Comparison of ENCODE assay signal across 9 cellular contexts in genomic region chr2:25215232-25215631, GRCh38. TPM values are rescaled to one million over a fixed set of nuclear protein-coding genes. Genes with fewer than 3 reads are reported as not detected.
DNase-seq lines count a peak whose midpoint lies in the region; ATAC-seq and TF ChIP-seq lines count a peak whose summit lies in the region.
"Had no signal": no experiment of that assay in that cellular context is flagged by ENCODE, and none has a peak within 500 bp of the region (broad histone marks: within the 10 kb centered on the region; RNA-seq: fewer than 3 reads in every experiment).

No MANE protein-coding gene starts in this region.

- H3K4me3 Mint-ChIP-seq in stimulated activated naive CD8-positive, alpha-beta T cell treated with anti-CD3 and anti-CD28 coated beads, Interleukin-15, Interleukin-2, amounts not matched to agents 100 ng/mL and 50 ng/mL, for 24 hours = peak overlapping the region; percentile 59
- peak overlapping the region; percentile 73 for H3K4me3 Mint-ChIP-seq in natural killer cell

- no peaks in the 10 kb centered on the region for H3K27me3 Mint-ChIP-seq in stimulated activated naive CD8-positive, alpha-beta T cell treated with anti-CD3 and anti-CD28 coated beads, Interleukin-15, Interleukin-2, amounts not matched to agents 100 ng/mL and 50 ng/mL, for 24 hours
- H3K27me3 Mint-ChIP-seq in natural killer cell (ENCODE audit: low read depth in 2 of 2) = no peaks in the 10 kb centered on the region

- intact Hi-C loops in natural killer cell (cut with micrococcal nuclease) = no loop called here

- no peaks in the 10 kb centered on the region for H3K27me3 ChIP-seq in ectodermal cell (ENCODE audit: control insufficient read depth, insufficient read depth, low read length, poor library complexity, severe bottlenecking)

- WGBS in ectodermal cell, 2 experiments = 89 to 92% methylated on average over 5 of the region's 5 CpGs

- peaks cover 28% of the 10 kb centered on the region for H3K4me1 Mint-ChIP-seq in stimulated activated naive CD8-positive, alpha-beta T cell treated with anti-CD3 and anti-CD28 coated beads, Interleukin-15, Interleukin-2, amounts not matched to agents 100 ng/mL and 50 ng/mL, for 24 hours (ENCODE audit: low read depth)
- H3K4me1 Mint-ChIP-seq in natural killer cell = peaks cover 0 to 8% of the 10 kb centered on the region in 2 donors

- no peak for TF ChIP-seq CTCF in natural killer cell (IDR thresholded peaks at IDR 0.05)

- H3K36me3 ChIP-seq in ectodermal cell (ENCODE audit: control insufficient read depth, insufficient read depth, low read length) = no peaks in the 10 kb centered on the region

- peak overlapping the region; percentile 46 for H3K4me3 ChIP-seq in ectodermal cell (ENCODE audit: insufficient read depth, low read depth, low read length)

- peaks cover 4% of the 10 kb centered on the region for H3K4me1 ChIP-seq in ectodermal cell (ENCODE audit: control insufficient read depth, insufficient read depth, low read length)

- H3K36me3 Mint-ChIP-seq in stimulated activated naive CD8-positive, alpha-beta T cell treated with anti-CD3 and anti-CD28 coated beads, Interleukin-15, Interleukin-2, amounts not matched to agents 100 ng/mL and 50 ng/mL, for 24 hours (ENCODE audit: low read depth) = no peaks in the 10 kb centered on the region
- no peaks in the 10 kb centered on the region for H3K36me3 Mint-ChIP-seq in natural killer cell

- H3K27ac Mint-ChIP-seq in stimulated activated naive CD8-positive, alpha-beta T cell treated with anti-CD3 and anti-CD28 coated beads, Interleukin-15, Interleukin-2, amounts not matched to agents 100 ng/mL and 50 ng/mL, for 24 hours = peak overlapping the region; percentile 46
- peak overlapping the region; percentile 83 for H3K27ac Mint-ChIP-seq in natural killer cell

- H3K9me3 Mint-ChIP-seq in stimulated activated naive CD8-positive, alpha-beta T cell treated with anti-CD3 and anti-CD28 coated beads, Interleukin-15, Interleukin-2, amounts not matched to agents 100 ng/mL and 50 ng/mL, for 24 hours = no peaks in the 10 kb centered on the region
- H3K9me3 Mint-ChIP-seq in natural killer cell = no peaks in the 10 kb centered on the region

- ATAC-seq in stimulated activated naive CD8-positive, alpha-beta T cell treated with anti-CD3 and anti-CD28 coated beads, Interleukin-15, Interleukin-2, amounts not matched to agents 100 U/mL and 50 U/mL, for 24 hours = no peak
- ATAC-seq in natural killer cell (no peak), HG02759 (IDR thresholded peaks at IDR 0.05; ENCODE audit: unreplicated experiment) (no peak), GM18868 (IDR thresholded peaks at IDR 0.05; ENCODE audit: unreplicated experiment) (no peak), HG03342 (IDR thresholded peaks at IDR 0.05; ENCODE audit: unreplicated experiment) (no peak)

- no peak for DNase-seq in stimulated activated naive CD8-positive, alpha-beta T cell treated with anti-CD3 and anti-CD28 coated beads, Interleukin-15, Interleukin-2, amounts not matched to agents 100 U/mL and 50 U/mL, for 24 hours
- DNase-seq in natural killer cell = no peak
- DNase-seq in NCI-H446 treated with DMSO at 0.1 percent for 48 hours (lab: John Stamatoyannopoulos, UW) = no peak

- H3K27ac ChIP-seq in ectodermal cell (ENCODE audit: insufficient read depth, low read depth, low read length, poor library complexity, severe bottlenecking) = no peak overlapping the region

- no peaks in the 10 kb centered on the region for H3K9me3 ChIP-seq in ectodermal cell (ENCODE audit: control insufficient read depth, low read length)

RNA-seq across cellular contexts. Expression of gene POMC, which starts 46.9 kb away (rescaled TPM):
- 0.31 TPM for polyA plus RNA-seq in ectodermal cell (2013, experiment 1 of 4)
- polyA plus RNA-seq in ectodermal cell (2013, experiment 2 of 4) = not detected
- polyA plus RNA-seq in ectodermal cell (2013, experiment 3 of 4) = 1.5 TPM
- 0.81 TPM for polyA plus RNA-seq in ectodermal cell (2013, experiment 4 of 4)
- 1 to 10 TPM; 4.9 to 6.6 (median 6.0) TPM for total RNA-seq in natural killer cell
- total RNA-seq: M059J had no signal
